ENCODE assay signal across 9 cellular contexts in genomic region chr11:63961608-63962412, GRCh38. TPM values are rescaled to one million over a fixed set of nuclear protein-coding genes. Genes with fewer than 3 reads are reported as not detected.
A peak's percentile ranks its signal among the peaks of the same experiment; 100 is the strongest.
DNase-seq lines count a peak whose midpoint lies in the region; ATAC-seq and TF ChIP-seq lines count a peak whose summit lies in the region.
"Had no signal": no experiment of that assay in that cellular context is flagged by ENCODE, and none has a peak within 500 bp of the region (broad histone marks: within the 10 kb centered on the region; RNA-seq: fewer than 3 reads in every experiment).

No MANE protein-coding gene starts in this region.

- DNase-seq in AG10803 (ENCODE audit: low read depth), result peak; percentile 68
- DNase-seq in HT-29 (ENCODE audit: low spot score), result peak; percentile 54
- DNase-seq in SK-N-SH, result peak; percentile 83
- peak; percentile 64 for DNase-seq in iPS-NIHi7 (ENCODE audit: extremely low spot score)
- no peak for DNase-seq in chondrocyte (ENCODE audit: low spot score)
- DNase-seq in NCI-H1436 (lab: John Stamatoyannopoulos, UW), result no peak
- DNase-seq in GM10248 (ENCODE audit: extremely low spot score), result no peak

- H3K79me2 ChIP-seq in SK-N-SH (ENCODE audit: insufficient read depth), result no peaks in the 10 kb centered on the region

- H3K9me3 ChIP-seq in SK-N-SH, result no peaks in the 10 kb centered on the region

- no peak overlapping the region for H3K27ac ChIP-seq in SK-N-SH (ENCODE audit: low read depth in 2 of 2, low read length in 1 of 2)

- H3F3A ChIP-seq in SK-N-SH (replicated peaks; ENCODE audit: insufficient read depth), result no peaks in the 10 kb centered on the region

- H3K36me3 ChIP-seq in SK-N-SH (replicated peaks in 1 of 2; ENCODE audit: control insufficient read depth in 1 of 2, insufficient read depth in 2 of 2, low read length in 1 of 2), result peaks cover 0 to 9% of the 10 kb centered on the region in 2 experiments

- no peak overlapping the region for H3K4me3 Mint-ChIP-seq in chondrocyte (ENCODE audit: unreplicated experiment)

- no peak for ATAC-seq in HG03108 (IDR thresholded peaks at IDR 0.05; ENCODE audit: unreplicated experiment)

- no peaks in the 10 kb centered on the region for H3K9me2 ChIP-seq in SK-N-SH

- H3K4me1 ChIP-seq in SK-N-SH (ENCODE audit: control insufficient read depth in 1 of 2, insufficient read depth in 2 of 2, low read depth in 1 of 2, low read length in 1 of 2), result peaks cover 0 to 16% of the 10 kb centered on the region in 2 experiments; a peak in 1 of 4 replicates

- H3K4me3 ChIP-seq in AG10803 (ENCODE audit: low read length), result no peak overlapping the region
- no peak overlapping the region for H3K4me3 ChIP-seq in SK-N-SH (ENCODE audit: low read depth in 2 of 2, low read length in 1 of 2)

- H3K4me1 Mint-ChIP-seq in chondrocyte (ENCODE audit: low read depth), result no peaks in the 10 kb centered on the region

- no peaks in the 10 kb centered on the region for H3K27me3 Mint-ChIP-seq in chondrocyte (ENCODE audit: low read depth)

- no peaks in the 10 kb centered on the region for H3K9me3 Mint-ChIP-seq in chondrocyte (ENCODE audit: low read depth)
- H3K9me3 Mint-ChIP-seq: activated naive CD4-positive, alpha-beta T cell treated with anti-CD3 and anti-CD28 coated beads, Interleukin-2, amount 50 U/mL, for 72 hours had no signal

- POLR2A ChIA-PET in SK-N-SH (lab: Yijun Ruan, JAX) (no interaction called here), GM10248 (lab: Yijun Ruan, JAX) (interaction anchor here (1.7 kb wide), 1 partner anchor 223 kb away, joined by 11 read pairs; the partner anchor contains the start of gene STIP1)

- no peak for TF ChIP-seq RAD21 in SK-N-SH (IDR thresholded peaks at IDR 0.05; ENCODE audit: low read length)

- H3K27ac Mint-ChIP-seq in chondrocyte (ENCODE audit: unreplicated experiment), result no peak overlapping the region

- no peaks in the 10 kb centered on the region for H3K27me3 ChIP-seq in SK-N-SH (ENCODE audit: insufficient read depth)

- H3K9ac ChIP-seq in SK-N-SH, result no peak overlapping the region

- H3K4me2 ChIP-seq in SK-N-SH, result no peak overlapping the region

- CTCF ChIA-PET in SK-N-SH (lab: Yijun Ruan, JAX) (interaction anchor here (0.8 to 7.1 kb wide), 7 partner anchors 10 to 126 kb away, joined by 3 to 41 read pairs (median 5); partner anchors contain the start of genes COX8A and RCOR2), GM10248 (lab: Yijun Ruan, JAX) (interaction anchor here (0.9 to 7.1 kb wide), 10 partner anchors 9 to 1056 kb away, joined by 3 to 46 read pairs (median 4); no protein-coding TSS in a partner anchor)

- TF ChIP-seq EP300 in SK-N-SH (IDR thresholded peaks at IDR 0.05; ENCODE audit: borderline replicate concordance in 1 of 2, low read depth in 1 of 2, low read length in 1 of 2), result no peak

- TF ChIP-seq CTCF in AG10803 (conservative IDR thresholded peaks at IDR 0.05; ENCODE audit: low read length), result no peak
- no peak for TF ChIP-seq CTCF in SK-N-SH (IDR thresholded peaks at IDR 0.05)
- no peak for TF ChIP-seq CTCF in chondrocyte (IDR thresholded peaks at IDR 0.05)
- TF ChIP-seq CTCF in GM10248 (IDR thresholded peaks at IDR 0.05; ENCODE audit: control extremely low read depth, extremely low read depth, low read depth, missing control alignments), result no peak

- H3K36me3 Mint-ChIP-seq in chondrocyte (ENCODE audit: low read depth), result no peaks in the 10 kb centered on the region

- H4K20me1 ChIP-seq in SK-N-SH (ENCODE audit: insufficient read depth), result no peaks in the 10 kb centered on the region

- 80% methylated on average over 10 of the region's 19 CpGs for WGBS in SK-N-SH (ENCODE audit: low lambda C conversion rate)

- no peak overlapping the region for H2AFZ ChIP-seq in SK-N-SH (ENCODE audit: low read depth)

TF ChIP-seq in SK-N-SH, 30 proteins besides CTCF, POLR2A, EP300 and RAD21:
- TF ChIP-seq GATA2 (CRISPR knock-in tag; IDR thresholded peaks at IDR 0.05) (0 out of 2 replicates have a peak, but pooled peaks have one; percentile 10), PBX3 (IDR thresholded peaks at IDR 0.05) (no peak), NRF1 (IDR thresholded peaks at IDR 0.05; ENCODE audit: low read depth, low read length) (no peak)

RNA-seq across cellular contexts. Expression of gene COX8A, which starts 12.6 kb away (rescaled TPM):
- total RNA-seq in HT-29 (2014; rRNA removed; shearing (Covaris generic)), result 1,404 and 1,625 TPM in 2 replicates
- polyA plus RNA-seq in SK-N-SH (2012; rRNA removed), result 597 and 824 TPM in 2 replicates
- polyA plus RNA-seq in SK-N-SH (2012; cell fraction: cytosol; rRNA removed), result 313 and 507 TPM in 2 replicates
- polyA plus RNA-seq in SK-N-SH (2012; cell fraction: nucleus; rRNA removed), result 180 and 321 TPM in 2 replicates
- 220 to 245 TPM (median 240 TPM) in 3 replicates for total RNA-seq in chondrocyte

RNA-seq across cellular contexts. Expression of gene NAA40, which starts 23.0 kb away (rescaled TPM):
- 14.9 and 20.0 TPM in 2 replicates for total RNA-seq in HT-29 (2014; rRNA removed; shearing (Covaris generic))
- polyA plus RNA-seq in SK-N-SH (2012; rRNA removed), result 33.0 and 36.3 TPM in 2 replicates
- 21.4 and 26.3 TPM in 2 replicates for polyA plus RNA-seq in SK-N-SH (2012; cell fraction: cytosol; rRNA removed)
- 137 and 147 TPM in 2 replicates for polyA plus RNA-seq in SK-N-SH (2012; cell fraction: nucleus; rRNA removed)
- 17.7 to 28.0 TPM (median 20.8 TPM) in 3 replicates for total RNA-seq in chondrocyte

RNA-seq across cellular contexts. Expression of gene OTUB1, which starts 24.4 kb away (rescaled TPM):
- 131 and 140 TPM in 2 replicates for total RNA-seq in HT-29 (2014; rRNA removed; shearing (Covaris generic))
- 183 and 195 TPM in 2 replicates for polyA plus RNA-seq in SK-N-SH (2012; rRNA removed)
- polyA plus RNA-seq in SK-N-SH (2012; cell fraction: cytosol; rRNA removed), result 76.2 and 109 TPM in 2 replicates
- 446 and 520 TPM in 2 replicates for polyA plus RNA-seq in SK-N-SH (2012; cell fraction: nucleus; rRNA removed)
- 51.6 to 58.6 TPM (median 52.2 TPM) in 3 replicates for total RNA-seq in chondrocyte

RNA-seq across cellular contexts. Expression of gene RCOR2, which starts 44.8 kb away (rescaled TPM):
- total RNA-seq in HT-29 (2014; rRNA removed; shearing (Covaris generic)), result 0.37 and 2.0 TPM in 2 replicates
- polyA plus RNA-seq in SK-N-SH (2012; rRNA removed), result 1.1 and 1.4 TPM in 2 replicates
- 0.85 and 1.4 TPM in 2 replicates for polyA plus RNA-seq in SK-N-SH (2012; cell fraction: cytosol; rRNA removed)
- polyA plus RNA-seq in SK-N-SH (2012; cell fraction: nucleus; rRNA removed), result 1.8 and 2.6 TPM in 2 replicates
- 1.3 to 3.8 TPM (median 2.7 TPM) in 3 replicates for total RNA-seq in chondrocyte

Comparison
In these comparisons a context has a peak if more than half of its experiments do, and no peak if none do; other contexts are left out.
1. DNase-seq: peak in AG10803 (single experiment), HT-29 (single experiment), SK-N-SH (single experiment) and iPS-NIHi7 (single experiment); none in chondrocyte (single experiment), NCI-H1436 (single experiment) and GM10248 (single experiment).